Comparison of ENCODE assay signal across 9 cellular contexts in the genomic region with DNA sequence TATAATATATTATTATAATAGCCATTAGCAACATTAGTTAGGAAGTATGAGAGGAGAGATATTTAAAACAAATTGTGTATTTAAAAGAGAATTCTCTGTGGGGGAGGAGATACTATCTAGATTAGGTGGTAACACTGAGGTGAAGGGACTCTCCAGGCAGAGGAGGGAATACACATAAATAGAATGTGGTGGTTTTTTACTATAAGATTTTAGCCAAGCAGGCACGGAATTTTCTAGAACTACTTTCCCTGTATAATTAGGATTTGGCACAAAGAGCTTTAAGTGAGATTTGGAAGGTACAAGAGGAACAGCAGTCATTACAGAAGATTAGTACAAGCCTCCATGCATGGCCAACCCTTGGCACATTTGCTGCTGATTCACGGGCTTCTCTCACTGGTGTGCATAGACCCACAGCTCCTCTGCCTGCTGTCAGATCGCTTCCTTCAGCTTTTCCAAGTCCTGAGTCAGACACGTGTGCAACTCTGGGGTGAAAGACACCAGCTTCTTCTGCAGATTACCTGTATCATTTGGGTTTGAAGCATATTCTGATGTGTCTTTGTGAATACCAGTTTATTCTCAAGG.
DNase-seq lines count a peak whose midpoint lies in the region; ATAC-seq and TF ChIP-seq lines count a peak whose summit lies in the region.
"Had no signal": no experiment of that assay in that cellular context is flagged by ENCODE, and none has a peak within 500 bp of the region (broad histone marks: within the 10 kb centered on the region; RNA-seq: fewer than 3 reads in every experiment).

No MANE protein-coding gene starts in this region.

- no peak overlapping the region for H3K4me3 Mint-ChIP-seq in WTC11
- no peak overlapping the region for H3K4me3 Mint-ChIP-seq in activated T-cell treated with anti-CD3 and anti-CD28 coated beads, Interleukin-2, amount 50 U/mL, for 24 hours
- H3K4me3 Mint-ChIP-seq: activated naive CD4-positive, alpha-beta T cell treated with anti-CD3 and anti-CD28 coated beads for 36 hours had no signal

- CTCF ChIA-PET in WTC11 (lab: Charles Lee) = no interaction called here

- POLR2A ChIA-PET in WTC11 (lab: Charles Lee) = no interaction called here

- ATAC-seq in GM19455 (IDR thresholded peaks at IDR 0.05; ENCODE audit: unreplicated experiment) (peak; percentile 57), HG03066 (IDR thresholded peaks at IDR 0.05; ENCODE audit: low read depth, unreplicated experiment) (peak; percentile 51), WTC11 (peak; percentile 41; the same call in 1 of the 2 replicates)

- peaks cover 11% of the 10 kb centered on the region for H3K9me3 Mint-ChIP-seq in WTC11
- H3K9me3 Mint-ChIP-seq in activated T-cell treated with anti-CD3 and anti-CD28 coated beads, Interleukin-2, amount 50 U/mL, for 24 hours = peaks cover 6% of the 10 kb centered on the region

- H3K27me3 Mint-ChIP-seq in WTC11 (ENCODE audit: low read depth) = no peaks in the 10 kb centered on the region
- no peaks in the 10 kb centered on the region for H3K27me3 Mint-ChIP-seq in activated T-cell treated with anti-CD3 and anti-CD28 coated beads, Interleukin-2, amount 50 U/mL, for 24 hours

- no peaks in the 10 kb centered on the region for H3K4me1 Mint-ChIP-seq in WTC11
- no peaks in the 10 kb centered on the region for H3K4me1 Mint-ChIP-seq in activated T-cell treated with anti-CD3 and anti-CD28 coated beads, Interleukin-2, amount 50 U/mL, for 24 hours (ENCODE audit: low read depth)

- H3K36me3 Mint-ChIP-seq in WTC11 = no peaks in the 10 kb centered on the region
- no peaks in the 10 kb centered on the region for H3K36me3 Mint-ChIP-seq in activated T-cell treated with anti-CD3 and anti-CD28 coated beads, Interleukin-2, amount 50 U/mL, for 24 hours (ENCODE audit: low read depth)

- DNase-seq in D341Med (ENCODE audit: low spot score) (peak; percentile 72), WTC11 (ENCODE audit: low spot score) (no peak), hypothalamus (lab: John Stamatoyannopoulos, UW) (no peak), NCI-H2029 (lab: John Stamatoyannopoulos, UW) (no peak)
- DNase-seq in stimulated activated CD4-positive, alpha-beta T cell treated with anti-CD3 and anti-CD28 coated beads, Interleukin-2, amount 100 ng/mL, for 24 hours = no peak
- DNase-seq in activated T-cell treated with anti-CD3 and anti-CD28 coated beads, Interleukin-2, amount 50 U/mL, for 24 hours = no peak
- DNase-seq: activated naive CD4-positive, alpha-beta T cell treated with anti-CD3 and anti-CD28 coated beads for 36 hours had no signal

- TF ChIP-seq CTCF in WTC11 (IDR thresholded peaks at IDR 0.05) = no peak

- H3K27ac Mint-ChIP-seq in WTC11 = no peak overlapping the region
- H3K27ac Mint-ChIP-seq in activated T-cell treated with anti-CD3 and anti-CD28 coated beads, Interleukin-2, amount 50 U/mL, for 24 hours = no peak overlapping the region
- H3K27ac Mint-ChIP-seq: activated naive CD4-positive, alpha-beta T cell treated with anti-CD3 and anti-CD28 coated beads for 36 hours had no signal

TF ChIP-seq in WTC11, 78 proteins besides CTCF, POLR2A, EP300 and RAD21:
- TF ChIP-seq, protein P1, sequence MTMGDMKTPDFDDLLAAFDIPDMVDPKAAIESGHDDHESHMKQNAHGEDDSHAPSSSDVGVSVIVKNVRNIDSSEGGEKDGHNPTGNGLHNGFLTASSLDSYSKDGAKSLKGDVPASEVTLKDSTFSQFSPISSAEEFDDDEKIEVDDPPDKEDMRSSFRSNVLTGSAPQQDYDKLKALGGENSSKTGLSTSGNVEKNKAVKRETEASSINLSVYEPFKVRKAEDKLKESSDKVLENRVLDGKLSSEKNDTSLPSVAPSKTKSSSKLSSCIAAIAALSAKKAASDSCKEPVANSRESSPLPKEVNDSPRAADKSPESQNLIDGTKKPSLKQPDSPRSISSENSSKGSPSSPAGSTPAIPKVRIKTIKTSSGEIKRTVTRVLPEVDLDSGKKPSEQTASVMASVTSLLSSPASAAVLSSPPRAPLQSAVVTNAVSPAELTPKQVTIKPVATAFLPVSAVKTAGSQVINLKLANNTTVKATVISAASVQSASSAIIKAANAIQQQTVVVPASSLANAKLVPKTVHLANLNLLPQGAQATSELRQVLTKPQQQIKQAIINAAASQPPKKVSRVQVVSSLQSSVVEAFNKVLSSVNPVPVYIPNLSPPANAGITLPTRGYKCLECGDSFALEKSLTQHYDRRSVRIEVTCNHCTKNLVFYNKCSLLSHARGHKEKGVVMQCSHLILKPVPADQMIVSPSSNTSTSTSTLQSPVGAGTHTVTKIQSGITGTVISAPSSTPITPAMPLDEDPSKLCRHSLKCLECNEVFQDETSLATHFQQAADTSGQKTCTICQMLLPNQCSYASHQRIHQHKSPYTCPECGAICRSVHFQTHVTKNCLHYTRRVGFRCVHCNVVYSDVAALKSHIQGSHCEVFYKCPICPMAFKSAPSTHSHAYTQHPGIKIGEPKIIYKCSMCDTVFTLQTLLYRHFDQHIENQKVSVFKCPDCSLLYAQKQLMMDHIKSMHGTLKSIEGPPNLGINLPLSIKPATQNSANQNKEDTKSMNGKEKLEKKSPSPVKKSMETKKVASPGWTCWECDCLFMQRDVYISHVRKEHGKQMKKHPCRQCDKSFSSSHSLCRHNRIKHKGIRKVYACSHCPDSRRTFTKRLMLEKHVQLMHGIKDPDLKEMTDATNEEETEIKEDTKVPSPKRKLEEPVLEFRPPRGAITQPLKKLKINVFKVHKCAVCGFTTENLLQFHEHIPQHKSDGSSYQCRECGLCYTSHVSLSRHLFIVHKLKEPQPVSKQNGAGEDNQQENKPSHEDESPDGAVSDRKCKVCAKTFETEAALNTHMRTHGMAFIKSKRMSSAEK (CRISPR knock-in tag; IDR thresholded peaks at IDR 0.05; ENCODE audit: borderline replicate concordance) = no peak
- TF ChIP-seq, protein P2, sequence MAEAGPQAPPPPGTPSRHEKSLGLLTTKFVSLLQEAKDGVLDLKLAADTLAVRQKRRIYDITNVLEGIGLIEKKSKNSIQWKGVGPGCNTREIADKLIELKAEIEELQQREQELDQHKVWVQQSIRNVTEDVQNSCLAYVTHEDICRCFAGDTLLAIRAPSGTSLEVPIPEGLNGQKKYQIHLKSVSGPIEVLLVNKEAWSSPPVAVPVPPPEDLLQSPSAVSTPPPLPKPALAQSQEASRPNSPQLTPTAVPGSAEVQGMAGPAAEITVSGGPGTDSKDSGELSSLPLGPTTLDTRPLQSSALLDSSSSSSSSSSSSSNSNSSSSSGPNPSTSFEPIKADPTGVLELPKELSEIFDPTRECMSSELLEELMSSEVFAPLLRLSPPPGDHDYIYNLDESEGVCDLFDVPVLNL (CRISPR knock-in tag; IDR thresholded peaks at IDR 0.05; ENCODE audit: borderline replicate concordance, low read depth) = no peak
- TF ChIP-seq ZNF671 (CRISPR knock-in tag; IDR thresholded peaks at IDR 0.05) (no peak), CREM (CRISPR knock-in tag; IDR thresholded peaks at IDR 0.05) (no peak), FOXP1 (CRISPR knock-in tag; IDR thresholded peaks at IDR 0.05; ENCODE audit: borderline replicate concordance) (no peak)
- TF ChIP-seq, protein P3, sequence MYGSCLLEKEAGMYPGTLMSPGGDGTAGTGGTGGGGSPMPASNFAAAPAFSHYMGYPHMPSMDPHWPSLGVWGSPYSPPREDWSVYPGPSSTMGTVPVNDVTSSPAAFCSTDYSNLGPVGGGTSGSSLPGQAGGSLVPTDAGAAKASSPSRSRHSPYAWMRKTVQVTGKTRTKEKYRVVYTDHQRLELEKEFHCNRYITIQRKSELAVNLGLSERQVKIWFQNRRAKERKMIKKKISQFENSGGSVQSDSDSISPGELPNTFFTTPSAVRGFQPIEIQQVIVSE (CRISPR knock-in tag; IDR thresholded peaks at IDR 0.05; ENCODE audit: borderline replicate concordance) = no peak
TF ChIP-seq in WTC11: peak in this region for 0.
